17 cellular contexts compared by ENCODE assay signal in genomic region chr12:95258146-95258545, GRCh38. TPM values are rescaled to one million over a fixed set of nuclear protein-coding genes. Genes with fewer than 3 reads are reported as not detected.
A peak's percentile ranks its signal among the peaks of the same experiment; 100 is the strongest.
DNase-seq lines count a peak whose midpoint lies in the region; ATAC-seq, FAIRE-seq and TF ChIP-seq lines count a peak whose summit lies in the region.
"Had no signal": no experiment of that assay in that cellular context is flagged by ENCODE, and none has a peak within 500 bp of the region (broad histone marks: within the 10 kb centered on the region; RNA-seq: fewer than 3 reads in every experiment).

No MANE protein-coding gene starts in this region.

- no peak overlapping the region for H3K4me3 ChIP-seq in HUES48 (ENCODE audit: low read depth, low read length)
- H3K4me3 ChIP-seq in OCI-LY7 (ENCODE audit: low read depth, low read length, poor library complexity, severe bottlenecking), result no peak overlapping the region

- TF ChIP-seq CTCF in WTC11 (IDR thresholded peaks at IDR 0.05), result no peak
- TF ChIP-seq CTCF in foreskin keratinocyte (conservative IDR thresholded peaks at IDR 0.05), result no peak
- no peak for TF ChIP-seq CTCF in nephron progenitor cell (IDR thresholded peaks at IDR 0.05)
- no peak for TF ChIP-seq CTCF in OCI-LY7 (conservative IDR thresholded peaks at IDR 0.05; ENCODE audit: low read length)

- H3K4me1 ChIP-seq in HUES48 (ENCODE audit: control insufficient read depth, insufficient read depth, low read length) (peaks cover 22% of the 10 kb centered on the region), foreskin keratinocyte (peaks cover 18% of the 10 kb centered on the region), OCI-LY7 (ENCODE audit: insufficient read depth, low read length, poor library complexity, severe bottlenecking) (no peaks in the 10 kb centered on the region)
- H3K4me1 ChIP-seq: BE2C had no signal

- no peak overlapping the region for H2AFZ ChIP-seq in OCI-LY7 (ENCODE audit: low read length)

- no peak for TF ChIP-seq POLR2A in GM12892 (IDR thresholded peaks at IDR 0.05; ENCODE audit: low read depth, low read length)

- BruUV-seq in OCI-LY7 (replicated peaks; lab: Mats Ljungman, UMichigan), result no TSS peak

- peak; percentile 47 for DNase-seq in EL
- no peak for DNase-seq in WTC11 (ENCODE audit: low spot score)
- peak; percentile 48 to 75 for DNase-seq in foreskin keratinocyte
- no peak for DNase-seq in iPS-NIHi11 (ENCODE audit: low spot score)
- DNase-seq in nephron progenitor cell, result no peak
- DNase-seq in OCI-LY7 (ENCODE audit: low spot score), result no peak
- no peak for DNase-seq in GM12892 (ENCODE audit: insufficient read length)
- DNase-seq: BE2C; CD4-positive, alpha-beta memory T cell; DMS79; NCI-H146; NCI-H226; NCI-H526; NK-92 treated with Interleukin-12 subunit alpha and Interleukin-12 subunit beta, amount 100 ng/mL, for 24 hours; SHP77 treated with DMSO at 0.1 percent for 48 hours had no signal

- no peaks in the 10 kb centered on the region for H3K79me2 ChIP-seq in OCI-LY7 (ENCODE audit: insufficient read depth, low read depth, low read length)

- no peak overlapping the region for H3K9ac ChIP-seq in HUES48 (ENCODE audit: low read depth, low read length)

- POLR2A ChIA-PET in WTC11 (lab: Charles Lee), result no interaction called here
- POLR2A ChIA-PET in OCI-LY7 (lab: Charles Lee), result interaction anchor here (0.9 kb wide), 1 partner anchor 11 kb away, joined by 4 read pairs; no protein-coding TSS in a partner anchor

- H3K9me3 Mint-ChIP-seq in WTC11, result no peaks in the 10 kb centered on the region
- H3K9me3 Mint-ChIP-seq in nephron progenitor cell, result no peaks in the 10 kb centered on the region
- H3K9me3 Mint-ChIP-seq: CD4-positive, alpha-beta memory T cell had no signal

- H3K27ac Mint-ChIP-seq in WTC11 (0 out of 2 replicates have a peak overlapping the region, but pooled peaks have one; percentile 28), nephron progenitor cell (no peak overlapping the region)

- no peaks in the 10 kb centered on the region for H3K27me3 ChIP-seq in HUES48 (ENCODE audit: control insufficient read depth, insufficient read depth, low read length)
- no peaks in the 10 kb centered on the region for H3K27me3 ChIP-seq in foreskin keratinocyte
- H3K27me3 ChIP-seq: BE2C had no signal

- H3K9me3 ChIP-seq in HUES48 (ENCODE audit: control insufficient read depth, insufficient read depth, low read length), result no peaks in the 10 kb centered on the region
- H3K9me3 ChIP-seq in OCI-LY7 (ENCODE audit: low read length), result no peaks in the 10 kb centered on the region
- H3K9me3 ChIP-seq: BE2C had no signal

- no peaks in the 10 kb centered on the region for H3K27me3 Mint-ChIP-seq in WTC11 (ENCODE audit: low read depth)
- no peaks in the 10 kb centered on the region for H3K27me3 Mint-ChIP-seq in nephron progenitor cell (ENCODE audit: low read depth, poor library complexity)
- H3K27me3 Mint-ChIP-seq: CD4-positive, alpha-beta memory T cell had no signal

- H3K36me3 Mint-ChIP-seq in WTC11, result peaks cover 26% of the 10 kb centered on the region
- H3K36me3 Mint-ChIP-seq in nephron progenitor cell (ENCODE audit: low read depth), result peaks cover 44% of the 10 kb centered on the region

- no peaks in the 10 kb centered on the region for H3K9me2 ChIP-seq in OCI-LY7 (ENCODE audit: insufficient read depth, low read length)

- CTCF ChIA-PET in WTC11 (lab: Charles Lee), result no interaction called here
- CTCF ChIA-PET in OCI-LY7 (lab: Charles Lee; ENCODE audit: unreplicated experiment), result no interaction called here

- no peak overlapping the region for H3K4me2 ChIP-seq in OCI-LY7 (ENCODE audit: low read length)

- peak overlapping the region; percentile 92 for H3K27ac ChIP-seq in HUES48 (ENCODE audit: low read depth, low read length)
- H3K27ac ChIP-seq in foreskin keratinocyte, result peak overlapping the region; percentile 9
- H3K27ac ChIP-seq in OCI-LY7 (ENCODE audit: low read depth, low read length, poor library complexity, severe bottlenecking), result no peak overlapping the region

- FAIRE-seq in GM12892 (lab: Jason Lieb, UNC), result no peak

- H3K4me3 Mint-ChIP-seq in WTC11, result no peak overlapping the region
- no peak overlapping the region for H3K4me3 Mint-ChIP-seq in nephron progenitor cell
- H3K4me3 Mint-ChIP-seq: CD4-positive, alpha-beta memory T cell had no signal

- ATAC-seq in WTC11 (no peak), foreskin keratinocyte (peak; percentile 97)
- ATAC-seq: Panc1 had no signal

- peaks cover 58% of the 10 kb centered on the region for H3K36me3 ChIP-seq in HUES48 (ENCODE audit: control insufficient read depth, insufficient read depth, low read length)
- H3K36me3 ChIP-seq in OCI-LY7 (ENCODE audit: insufficient read depth, low read length), result peaks cover 94% of the 10 kb centered on the region

- no peaks in the 10 kb centered on the region for H4K20me1 ChIP-seq in OCI-LY7 (ENCODE audit: insufficient read depth, low read length)

- H3K4me1 Mint-ChIP-seq in WTC11, result peaks cover 31% of the 10 kb centered on the region
- peaks cover 11% of the 10 kb centered on the region for H3K4me1 Mint-ChIP-seq in nephron progenitor cell

- intact Hi-C loops in OCI-LY7 (cut with micrococcal nuclease; ENCODE audit: unreplicated experiment), result no loop called here

TF ChIP-seq in WTC11, 78 proteins besides CTCF, POLR2A, EP300 and RAD21:
- no peak for TF ChIP-seq SMAD4 (CRISPR knock-in tag; IDR thresholded peaks at IDR 0.05)
- no peak for TF ChIP-seq AR (CRISPR knock-in tag; IDR thresholded peaks at IDR 0.05)
- no peak for TF ChIP-seq ZNF138 (CRISPR knock-in tag; conservative IDR thresholded peaks at IDR 0.05)
- no peak for TF ChIP-seq USF2 (CRISPR knock-in tag; IDR thresholded peaks at IDR 0.05)
- no peak for TF ChIP-seq FOXP1 (CRISPR knock-in tag; IDR thresholded peaks at IDR 0.05; ENCODE audit: borderline replicate concordance)
- TF ChIP-seq OVOL2 (CRISPR knock-in tag; IDR thresholded peaks at IDR 0.05; ENCODE audit: borderline replicate concordance), result no peak
- TF ChIP-seq SOX15 (CRISPR knock-in tag; IDR thresholded peaks at IDR 0.05), result no peak

RNA-seq across cellular contexts. Expression of gene VEZT, which starts 40.5 kb away (rescaled TPM):
- total RNA-seq in WTC11 (2021) (51.5 to 54.5 TPM (median 53.9 TPM) in 3 replicates), foreskin keratinocyte (88.2 and 106 TPM in 2 replicates), OCI-LY7 (2022) (77.1 and 93.5 TPM in 2 replicates)
- polyA plus RNA-seq in foreskin keratinocyte, result 37.5 and 40.4 TPM in 2 replicates
- total RNA-seq in OCI-LY7 (2014; rRNA removed; shearing (Covaris generic)), result 52.5 and 57.7 TPM in 2 replicates
- 58.4 TPM for polyA plus RNA-seq in GM12892 (2012; ENCODE audit: missing spikeins)

RNA-seq across cellular contexts. Expression of gene FGD6, which starts 40.9 kb away (rescaled TPM):
- total RNA-seq in WTC11 (2021), result 24.2 to 28.2 TPM (median 24.4 TPM) in 3 replicates
- total RNA-seq in foreskin keratinocyte, result 55.8 and 65.5 TPM in 2 replicates
- 8.6 and 9.3 TPM in 2 replicates for polyA plus RNA-seq in foreskin keratinocyte
- total RNA-seq in OCI-LY7 (2014; rRNA removed; shearing (Covaris generic)), result 5.6 and 7.3 TPM in 2 replicates
- 7.8 and 11.2 TPM in 2 replicates for total RNA-seq in OCI-LY7 (2022)
- 6.3 TPM for polyA plus RNA-seq in GM12892 (2012; ENCODE audit: missing spikeins)

Comparison
In these comparisons a context has a peak if more than half of its experiments do, and no peak if none do; other contexts are left out.
1. DNase-seq: peak in EL (single experiment) and foreskin keratinocyte (2 of 2); none in WTC11 (single experiment), iPS-NIHi11 (single experiment), nephron progenitor cell (single experiment), OCI-LY7 (single experiment) and GM12892 (single experiment).